ENCODE assay signal across 1 cellular context in genomic region chr17:18314059-18314730, GRCh38.
TF ChIP-seq lines count a peak whose summit lies in the region.

No MANE protein-coding gene starts in this region.

TF ChIP-seq in K562, 482 proteins besides CTCF, POLR2A, EP300 and RAD21 (continued from another document):
- TF ChIP-seq, protein P1, sequence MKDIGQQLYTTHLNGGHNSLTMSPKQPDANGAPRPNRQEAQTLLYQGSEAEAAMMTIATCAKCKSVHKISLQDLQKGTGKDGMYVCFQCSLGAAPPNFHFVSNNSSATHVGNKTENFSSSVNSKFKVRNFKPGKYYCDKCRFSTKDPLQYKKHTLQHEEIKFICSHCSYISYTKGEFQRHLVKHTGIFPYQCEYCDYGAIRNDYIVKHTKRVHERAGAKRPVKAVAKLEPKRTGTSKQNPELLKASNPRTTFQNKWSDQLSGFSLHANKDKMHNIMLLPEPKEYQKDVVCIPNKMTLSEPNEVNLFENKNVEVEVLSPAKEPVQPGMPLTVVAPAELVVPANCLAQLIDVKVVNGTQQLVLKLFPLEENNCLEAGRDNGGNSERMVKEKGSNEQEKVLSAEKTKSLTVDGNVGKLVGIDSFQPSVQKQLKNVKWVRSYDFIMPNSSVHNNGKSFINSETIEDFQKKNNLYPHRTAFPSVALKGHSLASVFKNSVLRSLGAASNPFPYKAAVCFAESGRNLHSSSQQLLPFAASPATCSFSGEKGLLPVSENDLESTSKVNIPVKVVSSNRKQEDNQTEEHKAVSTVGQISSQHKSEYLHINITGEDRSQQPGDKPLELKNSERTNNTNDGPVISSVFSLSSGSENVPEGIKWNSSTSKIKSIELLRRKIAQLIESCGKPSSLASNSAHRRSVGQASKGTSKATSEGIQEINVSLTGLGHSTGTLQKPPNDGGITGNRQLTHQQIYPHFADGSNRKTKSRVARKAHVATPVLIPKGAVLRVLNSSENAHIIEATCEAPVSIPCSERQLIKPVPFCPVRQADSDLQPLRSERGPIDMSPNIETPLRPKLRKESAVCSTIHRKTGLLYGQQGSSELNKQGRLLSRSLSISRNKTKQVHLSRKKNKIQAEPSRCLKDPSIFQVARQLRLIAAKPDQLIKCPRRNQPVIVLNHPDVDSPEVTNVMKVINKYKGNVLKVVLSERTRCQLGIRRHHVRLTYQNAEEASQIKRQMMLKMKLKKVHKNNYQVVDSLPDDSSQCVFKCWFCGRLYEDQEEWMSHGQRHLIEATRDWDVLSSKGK (CRISPR knock-in tag; IDR thresholded peaks at IDR 0.05): no peak
- TF ChIP-seq KDM1A (IDR thresholded peaks at IDR 0.05): no peak
- TF ChIP-seq, protein P2, sequence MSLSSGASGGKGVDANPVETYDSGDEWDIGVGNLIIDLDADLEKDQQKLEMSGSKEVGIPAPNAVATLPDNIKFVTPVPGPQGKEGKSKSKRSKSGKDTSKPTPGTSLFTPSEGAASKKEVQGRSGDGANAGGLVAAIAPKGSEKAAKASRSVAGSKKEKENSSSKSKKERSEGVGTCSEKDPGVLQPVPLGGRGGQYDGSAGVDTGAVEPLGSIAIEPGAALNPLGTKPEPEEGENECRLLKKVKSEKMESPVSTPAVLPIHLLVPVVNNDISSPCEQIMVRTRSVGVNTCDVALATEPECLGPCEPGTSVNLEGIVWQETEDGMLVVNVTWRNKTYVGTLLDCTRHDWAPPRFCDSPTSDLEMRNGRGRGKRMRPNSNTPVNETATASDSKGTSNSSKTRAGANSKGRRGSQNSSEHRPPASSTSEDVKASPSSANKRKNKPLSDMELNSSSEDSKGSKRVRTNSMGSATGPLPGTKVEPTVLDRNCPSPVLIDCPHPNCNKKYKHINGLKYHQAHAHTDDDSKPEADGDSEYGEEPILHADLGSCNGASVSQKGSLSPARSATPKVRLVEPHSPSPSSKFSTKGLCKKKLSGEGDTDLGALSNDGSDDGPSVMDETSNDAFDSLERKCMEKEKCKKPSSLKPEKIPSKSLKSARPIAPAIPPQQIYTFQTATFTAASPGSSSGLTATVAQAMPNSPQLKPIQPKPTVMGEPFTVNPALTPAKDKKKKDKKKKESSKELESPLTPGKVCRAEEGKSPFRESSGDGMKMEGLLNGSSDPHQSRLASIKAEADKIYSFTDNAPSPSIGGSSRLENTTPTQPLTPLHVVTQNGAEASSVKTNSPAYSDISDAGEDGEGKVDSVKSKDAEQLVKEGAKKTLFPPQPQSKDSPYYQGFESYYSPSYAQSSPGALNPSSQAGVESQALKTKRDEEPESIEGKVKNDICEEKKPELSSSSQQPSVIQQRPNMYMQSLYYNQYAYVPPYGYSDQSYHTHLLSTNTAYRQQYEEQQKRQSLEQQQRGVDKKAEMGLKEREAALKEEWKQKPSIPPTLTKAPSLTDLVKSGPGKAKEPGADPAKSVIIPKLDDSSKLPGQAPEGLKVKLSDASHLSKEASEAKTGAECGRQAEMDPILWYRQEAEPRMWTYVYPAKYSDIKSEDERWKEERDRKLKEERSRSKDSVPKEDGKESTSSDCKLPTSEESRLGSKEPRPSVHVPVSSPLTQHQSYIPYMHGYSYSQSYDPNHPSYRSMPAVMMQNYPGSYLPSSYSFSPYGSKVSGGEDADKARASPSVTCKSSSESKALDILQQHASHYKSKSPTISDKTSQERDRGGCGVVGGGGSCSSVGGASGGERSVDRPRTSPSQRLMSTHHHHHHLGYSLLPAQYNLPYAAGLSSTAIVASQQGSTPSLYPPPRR (CRISPR knock-in tag; IDR thresholded peaks at IDR 0.05; ENCODE audit: borderline replicate concordance): no peak
- TF ChIP-seq ARID1B (IDR thresholded peaks at IDR 0.05): no peak
- TF ChIP-seq HDAC8 (tag; IDR thresholded peaks at IDR 0.05): no peak
